ENCODE assay signal across 11 cellular contexts in genomic region chr16:17258848-17259713, GRCh38.
DNase-seq lines count a peak whose midpoint lies in the region; ATAC-seq and TF ChIP-seq lines count a peak whose summit lies in the region.
"Had no signal": no experiment of that assay in that cellular context is flagged by ENCODE, and none has a peak within 500 bp of the region (broad histone marks: within the 10 kb centered on the region; RNA-seq: fewer than 3 reads in every experiment).

No MANE protein-coding gene starts in this region.

- H3K27me3 ChIP-seq in foreskin keratinocyte, result no peaks in the 10 kb centered on the region
- H3K27me3 ChIP-seq: heart right ventricle had no signal

- DNase-seq in SKM-1 treated with dmso at 0.1 percent for 144 hours (lab: John Stamatoyannopoulos, UW; ENCODE audit: unreplicated experiment) (peak; percentile 47), SKM-1 (lab: John Stamatoyannopoulos, UW; ENCODE audit: unreplicated experiment) (no peak), foreskin keratinocyte (no peak), T-helper 9 cell (no peak), NCI-H146 treated with DMSO at 0.1 percent for 48 hours (lab: John Stamatoyannopoulos, UW; ENCODE audit: unreplicated experiment) (no peak)
- DNase-seq in stimulated activated naive B cell treated with anti-CD40 and anti-IgM and Interleukin-4, amounts not matched to agents 10 μg/mL and 1 μg/mL and 100 μg/mL, for 72 hours, result peak; percentile 61
- DNase-seq: heart right ventricle had no signal

- H3K27ac ChIP-seq in foreskin keratinocyte, result no peak overlapping the region
- H3K27ac ChIP-seq: SK-N-MC had no signal

- H3K4me1 ChIP-seq in foreskin keratinocyte, result no peaks in the 10 kb centered on the region
- H3K4me1 ChIP-seq: HAP-1 had no signal

- peak; percentile 79 for ATAC-seq in HG03064 (IDR thresholded peaks at IDR 0.05; ENCODE audit: low read depth, unreplicated experiment)
- ATAC-seq in activated T-helper 17 cell treated with anti-CD3 and anti-CD28 coated beads, Interleukin-2, amount 50 U/mL, for 72 hours (replicated peaks), result peak; percentile 50
- ATAC-seq in stimulated activated naive B cell treated with anti-CD40 and anti-IgM and Interleukin-4, amounts not matched to agents 10 μg/mL and 1 μg/mL and 100 μg/mL, for 72 hours (replicated peaks), result peak; percentile 91
- no peak for ATAC-seq in foreskin keratinocyte

- H3K36me3 Mint-ChIP-seq in activated T-helper 17 cell treated with anti-CD3 and anti-CD28 coated beads, Interleukin-2, amount 50 U/mL, for 72 hours (ENCODE audit: low read depth), result peaks cover 23% of the 10 kb centered on the region
- H3K36me3 Mint-ChIP-seq in stimulated activated naive B cell treated with anti-CD40 and anti-IgM and Interleukin-4, amounts not matched to agents 10 μg/mL and 1 μg/mL and 100 μg/mL, for 72 hours, result peaks cover 35 to 38% of the 10 kb centered on the region in 2 donors

- H3K4me1 Mint-ChIP-seq in activated T-helper 17 cell treated with anti-CD3 and anti-CD28 coated beads, Interleukin-2, amount 50 U/mL, for 72 hours, result peaks cover 13% of the 10 kb centered on the region
- H3K4me1 Mint-ChIP-seq in stimulated activated naive B cell treated with anti-CD40 and anti-IgM and Interleukin-4, amounts not matched to agents 10 μg/mL and 1 μg/mL and 100 μg/mL, for 72 hours, result peaks cover 40 to 70% of the 10 kb centered on the region in 2 donors

- H3K9me3 Mint-ChIP-seq in activated T-helper 17 cell treated with anti-CD3 and anti-CD28 coated beads, Interleukin-2, amount 50 U/mL, for 72 hours, result no peaks in the 10 kb centered on the region
- peaks cover 0 to 1% of the 10 kb centered on the region in 2 donors for H3K9me3 Mint-ChIP-seq in stimulated activated naive B cell treated with anti-CD40 and anti-IgM and Interleukin-4, amounts not matched to agents 10 μg/mL and 1 μg/mL and 100 μg/mL, for 72 hours

- no peaks in the 10 kb centered on the region for H3K27me3 Mint-ChIP-seq in activated T-helper 17 cell treated with anti-CD3 and anti-CD28 coated beads, Interleukin-2, amount 50 U/mL, for 72 hours
- H3K27me3 Mint-ChIP-seq in stimulated activated naive B cell treated with anti-CD40 and anti-IgM and Interleukin-4, amounts not matched to agents 10 μg/mL and 1 μg/mL and 100 μg/mL, for 72 hours, result no peaks in the 10 kb centered on the region

- H3K27ac Mint-ChIP-seq in activated T-helper 17 cell treated with anti-CD3 and anti-CD28 coated beads, Interleukin-2, amount 50 U/mL, for 72 hours, result no peak overlapping the region
- peak overlapping the region; percentile 98 for H3K27ac Mint-ChIP-seq in stimulated activated naive B cell treated with anti-CD40 and anti-IgM and Interleukin-4, amounts not matched to agents 10 μg/mL and 1 μg/mL and 100 μg/mL, for 72 hours

- no peak for TF ChIP-seq CTCF in foreskin keratinocyte (conservative IDR thresholded peaks at IDR 0.05)

- no peak overlapping the region for H3K4me3 Mint-ChIP-seq in activated T-helper 17 cell treated with anti-CD3 and anti-CD28 coated beads, Interleukin-2, amount 50 U/mL, for 72 hours
- peak overlapping the region; percentile 77 to 78 for H3K4me3 Mint-ChIP-seq in stimulated activated naive B cell treated with anti-CD40 and anti-IgM and Interleukin-4, amounts not matched to agents 10 μg/mL and 1 μg/mL and 100 μg/mL, for 72 hours

Comparison
In these comparisons a context has a peak if more than half of its experiments do, and no peak if none do; other contexts are left out.
1. DNase-seq: peak in SKM-1 treated with dmso at 0.1 percent for 144 hours (single experiment) and stimulated activated naive B cell treated with anti-CD40 and anti-IgM and Interleukin-4, amounts not matched to agents 10 μg/mL and 1 μg/mL and 100 μg/mL, for 72 hours (single experiment); none in SKM-1 (single experiment), foreskin keratinocyte (0 of 2), T-helper 9 cell (single experiment) and NCI-H146 treated with DMSO at 0.1 percent for 48 hours (single experiment).